In genomic region chr2:118421648-118422047, GRCh38 we compare ENCODE assay signal across 40 cellular contexts.
"Had no signal": no experiment of that assay in that cellular context is flagged by ENCODE, and none has a peak within 500 bp of the region (broad histone marks: within the 10 kb centered on the region; RNA-seq: fewer than 3 reads in every experiment).

No MANE protein-coding gene starts in this region.

- H3K9me3 Mint-ChIP-seq: activated naive CD4-positive, alpha-beta T cell treated with anti-CD3 and anti-CD28 coated beads, Interleukin-2, amount 10 ng/mL, durations not matched to agents 7 days and 5 days; activated naive CD8-positive, alpha-beta T cell treated with anti-CD3 and anti-CD28 coated beads, Interleukin-2, amount 10 ng/mL, durations not matched to agents 7 days and 5 days; activated T-cell treated with anti-CD3 and anti-CD28 coated beads, Interleukin-2, amount 50 U/mL, for 24 hours; activated T-helper 1 cell treated with anti-CD3 and anti-CD28 coated beads, Interleukin-12 subunit alpha, Interleukin-12 subunit beta, Interleukin-2, Interleukin-4 antibody, amounts not matched to agents 30 ng/mL and 10 ng/mL and 1 ng/mL, durations not matched to agents 14 hours and 24 hours and 36 hours; activated T-helper 2 cell treated with anti-CD3 and anti-CD28 coated beads, Interferon-gamma antibody, Interleukin-2, Interleukin-4, amounts not matched to agents 10 μg/mL and 5 μg/mL and 100 μg/mL, durations not matched to agents 14 hours and 24 hours and 36 hours; central memory CD8-positive, alpha-beta T cell had no signal

- ATAC-seq: activated naive CD4-positive, alpha-beta T cell treated with anti-CD3 and anti-CD28 coated beads, Interleukin-2, amount 50 U/mL, for 72 hours; activated naive CD8-positive, alpha-beta T cell treated with anti-CD3 and anti-CD28 coated beads, Interleukin-2, amount 50 U/mL, for 24 hours; activated T-cell treated with anti-CD3 and anti-CD28 coated beads, Interleukin-2, amount 50 U/mL, for 4 hours; activated T-cell treated with anti-CD3 and anti-CD28 coated beads, Interleukin-2, amount 50 U/mL, for 72 hours; activated T-helper 17 cell treated with anti-CD3 and anti-CD28 coated beads, Interleukin-2, amount 50 U/mL, for 72 hours; body of pancreas had no signal

- H3K27ac Mint-ChIP-seq: activated naive CD4-positive, alpha-beta T cell treated with anti-CD3 and anti-CD28 coated beads for 36 hours; activated naive CD4-positive, alpha-beta T cell treated with anti-CD3 and anti-CD28 coated beads, Interleukin-2, amount 10 ng/mL, durations not matched to agents 7 days and 5 days; activated naive CD4-positive, alpha-beta T cell treated with anti-CD3 and anti-CD28 coated beads, Interleukin-2, amount 50 U/mL, for 24 hours; activated naive CD4-positive, alpha-beta T cell treated with anti-CD3 and anti-CD28 coated beads, Interleukin-2, amount 50 U/mL, for 72 hours; activated naive CD8-positive, alpha-beta T cell; activated naive CD8-positive, alpha-beta T cell treated with anti-CD3 and anti-CD28 coated beads for 36 hours; activated naive CD8-positive, alpha-beta T cell treated with anti-CD3 and anti-CD28 coated beads, Interleukin-2, amount 10 ng/mL, durations not matched to agents 7 days and 5 days; activated naive CD8-positive, alpha-beta T cell treated with anti-CD3 and anti-CD28 coated beads, Interleukin-2, amount 50 U/mL, for 24 hours; activated T-cell treated with anti-CD3 and anti-CD28 coated beads, Interleukin-2, amount 50 U/mL, for 24 hours; activated T-cell treated with anti-CD3 and anti-CD28 coated beads, Interleukin-2, amount 50 U/mL, for 72 hours; activated T-helper 1 cell treated with anti-CD3 and anti-CD28 coated beads, Interleukin-12 subunit alpha, Interleukin-12 subunit beta, Interleukin-2, Interleukin-4 antibody, amounts not matched to agents 30 ng/mL and 10 ng/mL and 1 ng/mL, durations not matched to agents 14 hours and 24 hours and 36 hours; activated T-helper 17 cell treated with anti-CD3 and anti-CD28 coated beads, Interleukin-2, amount 50 U/mL, for 72 hours; activated T-helper 2 cell treated with anti-CD3 and anti-CD28 coated beads, Interferon-gamma antibody, Interleukin-2, Interleukin-4, amounts not matched to agents 10 μg/mL and 5 μg/mL and 100 μg/mL, durations not matched to agents 14 hours and 24 hours and 36 hours; brain had no signal

- DNase-seq: activated effector memory CD4-positive, alpha-beta T cell treated with anti-CD3 and anti-CD28 coated beads, Interleukin-2, amount 50 U/mL, for 16 hours; activated effector memory CD4-positive, alpha-beta T cell treated with Interleukin-2 at 50 U/mL for 16 hours; activated gamma-delta T cell; activated gamma-delta T cell treated with Interleukin-2 at 50 U/mL for 16 hours; activated naive CD4-positive, alpha-beta T cell; activated naive CD4-positive, alpha-beta T cell treated with anti-CD3 and anti-CD28 coated beads for 36 hours; activated naive CD4-positive, alpha-beta T cell treated with anti-CD3 and anti-CD28 coated beads, Interleukin-2, amount 10 ng/mL, durations not matched to agents 7 days and 5 days; activated naive CD4-positive, alpha-beta T cell treated with anti-CD3 and anti-CD28 coated beads, Interleukin-2, amount 50 U/mL, for 16 hours; activated naive CD4-positive, alpha-beta T cell treated with Interleukin-2 at 50 U/mL for 16 hours; activated naive CD8-positive, alpha-beta T cell treated with anti-CD3 and anti-CD28 coated beads for 36 hours; activated naive CD8-positive, alpha-beta T cell treated with anti-CD3 and anti-CD28 coated beads, Interleukin-2, amount 10 ng/mL, durations not matched to agents 7 days and 5 days; activated naive CD8-positive, alpha-beta T cell treated with anti-CD3 and anti-CD28 coated beads, Interleukin-2, amount 50 U/mL, for 24 hours; activated T-cell treated with anti-CD3 and anti-CD28 coated beads, Interleukin-2, amount 50 U/mL, for 1 hour; activated T-cell treated with anti-CD3 and anti-CD28 coated beads, Interleukin-2, amount 50 U/mL, for 24 hours; activated T-cell treated with anti-CD3 and anti-CD28 coated beads, Interleukin-2, amount 50 U/mL, for 4 hours; activated T-cell treated with anti-CD3 and anti-CD28 coated beads, Interleukin-2, amount 50 U/mL, for 48 hours; activated T-cell treated with anti-CD3 and anti-CD28 coated beads, Interleukin-2, amount 50 U/mL, for 72 hours; adrenal gland; amniotic stem cell; amygdala; anterior cingulate cortex; aorta; body of pancreas; brain microvascular endothelial cell; caudate nucleus; central memory CD4-positive, alpha-beta T cell; cerebellar nuclear complex had no signal

- H3K4me3 Mint-ChIP-seq: activated naive CD4-positive, alpha-beta T cell treated with anti-CD3 and anti-CD28 coated beads for 36 hours; activated naive CD4-positive, alpha-beta T cell treated with anti-CD3 and anti-CD28 coated beads, Interleukin-2, amount 10 ng/mL, durations not matched to agents 7 days and 5 days; activated naive CD4-positive, alpha-beta T cell treated with anti-CD3 and anti-CD28 coated beads, Interleukin-2, amount 50 U/mL, for 24 hours; activated naive CD8-positive, alpha-beta T cell; activated naive CD8-positive, alpha-beta T cell treated with anti-CD3 and anti-CD28 coated beads for 36 hours; activated naive CD8-positive, alpha-beta T cell treated with anti-CD3 and anti-CD28 coated beads, Interleukin-2, amount 10 ng/mL, durations not matched to agents 7 days and 5 days; activated naive CD8-positive, alpha-beta T cell treated with anti-CD3 and anti-CD28 coated beads, Interleukin-2, amount 50 U/mL, for 24 hours; activated T-cell treated with anti-CD3 and anti-CD28 coated beads, Interleukin-2, amount 50 U/mL, for 24 hours; activated T-cell treated with anti-CD3 and anti-CD28 coated beads, Interleukin-2, amount 50 U/mL, for 4 hours; activated T-cell treated with anti-CD3 and anti-CD28 coated beads, Interleukin-2, amount 50 U/mL, for 72 hours; activated T-helper 1 cell treated with anti-CD3 and anti-CD28 coated beads, Interleukin-12 subunit alpha, Interleukin-12 subunit beta, Interleukin-2, Interleukin-4 antibody, amounts not matched to agents 30 ng/mL and 10 ng/mL and 1 ng/mL, durations not matched to agents 14 hours and 24 hours and 36 hours; activated T-helper 17 cell treated with anti-CD3 and anti-CD28 coated beads, Interleukin-2, amount 50 U/mL, for 72 hours; brain; central memory CD8-positive, alpha-beta T cell had no signal

- H3K4me1 ChIP-seq: adrenal gland, ascending aorta, body of pancreas, breast epithelium had no signal

- H3K9me3 ChIP-seq: adrenal gland, ascending aorta, body of pancreas had no signal

- H3K27me3 Mint-ChIP-seq: activated naive CD4-positive, alpha-beta T cell treated with anti-CD3 and anti-CD28 coated beads, Interleukin-2, amount 10 ng/mL, durations not matched to agents 7 days and 5 days had no signal

- H3K36me3 Mint-ChIP-seq: activated naive CD4-positive, alpha-beta T cell treated with anti-CD3 and anti-CD28 coated beads, Interleukin-2, amount 10 ng/mL, durations not matched to agents 7 days and 5 days; activated naive CD4-positive, alpha-beta T cell treated with anti-CD3 and anti-CD28 coated beads, Interleukin-2, amount 50 U/mL, for 24 hours; activated naive CD4-positive, alpha-beta T cell treated with anti-CD3 and anti-CD28 coated beads, Interleukin-2, amount 50 U/mL, for 72 hours; activated naive CD8-positive, alpha-beta T cell; activated naive CD8-positive, alpha-beta T cell treated with anti-CD3 and anti-CD28 coated beads for 36 hours; activated naive CD8-positive, alpha-beta T cell treated with anti-CD3 and anti-CD28 coated beads, Interleukin-2, amount 10 ng/mL, durations not matched to agents 7 days and 5 days; brain had no signal

- H3K4me1 Mint-ChIP-seq: activated naive CD4-positive, alpha-beta T cell treated with anti-CD3 and anti-CD28 coated beads, Interleukin-2, amount 10 ng/mL, durations not matched to agents 7 days and 5 days; activated naive CD4-positive, alpha-beta T cell treated with anti-CD3 and anti-CD28 coated beads, Interleukin-2, amount 50 U/mL, for 24 hours; activated naive CD8-positive, alpha-beta T cell treated with anti-CD3 and anti-CD28 coated beads for 36 hours; activated naive CD8-positive, alpha-beta T cell treated with anti-CD3 and anti-CD28 coated beads, Interleukin-2, amount 10 ng/mL, durations not matched to agents 7 days and 5 days; activated naive CD8-positive, alpha-beta T cell treated with anti-CD3 and anti-CD28 coated beads, Interleukin-2, amount 50 U/mL, for 24 hours; activated T-helper 17 cell treated with anti-CD3 and anti-CD28 coated beads, Interleukin-2, amount 50 U/mL, for 72 hours; brain; central memory CD8-positive, alpha-beta T cell had no signal

- H3K27me3 ChIP-seq: adrenal gland, ascending aorta, body of pancreas, brain microvascular endothelial cell, cardiac muscle cell had no signal

- H3K4me3 ChIP-seq: adrenal gland, ascending aorta, body of pancreas, breast epithelium, cardiac muscle cell had no signal

- H3K36me3 ChIP-seq: adrenal gland, ascending aorta, brain microvascular endothelial cell, breast epithelium, cardiac muscle cell had no signal

- H3K27ac ChIP-seq: adrenal gland, ascending aorta, body of pancreas, brain microvascular endothelial cell, breast epithelium, cardiac muscle cell had no signal

- FAIRE-seq: astrocyte, bronchial epithelial cell had no signal
